12 cellular contexts compared by ENCODE assay signal in genomic region chr9:88258012-88258411, GRCh38.
DNase-seq lines count a peak whose midpoint lies in the region; ATAC-seq lines count a peak whose summit lies in the region.
"Had no signal": no experiment of that assay in that cellular context is flagged by ENCODE, and none has a peak within 500 bp of the region (broad histone marks: within the 10 kb centered on the region; RNA-seq: fewer than 3 reads in every experiment).

No MANE protein-coding gene starts in this region.

- DNase-seq in A172 (ENCODE audit: low spot score) (peak; percentile 53), NCI-H226 (peak; percentile 73), fibroblast of gingiva (ENCODE audit: low read depth) (peak; percentile 77), occipital lobe (lab: John Stamatoyannopoulos, UW) (no peak), DMS53 (lab: John Stamatoyannopoulos, UW) (no peak)
- DNase-seq in stimulated activated CD4-positive, alpha-beta T cell treated with anti-CD3 and anti-CD28 coated beads, Interleukin-2, amount 100 ng/mL, for 48 hours: no peak
- DNase-seq: activated B cell treated with CpG ODN at 0.5 μM for 24 hours, H7, NCI-H82 had no signal

- WGBS in mesodermal cell (ENCODE audit: insufficient coverage in 2 of 2), 2 experiments: 67 to 71% methylated on average over 1 of the region's 2 CpGs

- H3K9me3 ChIP-seq in mesodermal cell (ENCODE audit: control insufficient read depth, low read length): peaks cover 11% of the 10 kb centered on the region

- H3K36me3 Mint-ChIP-seq in stimulated activated memory B cell treated with anti-CD40 and anti-IgM and Interleukin-4, amounts not matched to agents 10 μg/mL and 1 μg/mL and 100 μg/mL, for 72 hours: no peaks in the 10 kb centered on the region
- H3K36me3 Mint-ChIP-seq: activated naive CD8-positive, alpha-beta T cell had no signal

- ATAC-seq in stimulated activated memory B cell treated with anti-CD40 and anti-IgM and Interleukin-4, amounts not matched to agents 10 μg/mL and 1 μg/mL and 100 μg/mL, for 72 hours: no peak

- no peak overlapping the region for H3K27ac Mint-ChIP-seq in stimulated activated memory B cell treated with anti-CD40 and anti-IgM and Interleukin-4, amounts not matched to agents 10 μg/mL and 1 μg/mL and 100 μg/mL, for 72 hours
- H3K27ac Mint-ChIP-seq: activated B cell treated with CpG ODN at 0.5 μM for 24 hours; activated naive CD8-positive, alpha-beta T cell had no signal

- H3K9me3 Mint-ChIP-seq in stimulated activated memory B cell treated with anti-CD40 and anti-IgM and Interleukin-4, amounts not matched to agents 10 μg/mL and 1 μg/mL and 100 μg/mL, for 72 hours: peaks cover 3% of the 10 kb centered on the region

- H3K36me3 ChIP-seq in mesodermal cell (ENCODE audit: control insufficient read depth, insufficient read depth, low read length): no peaks in the 10 kb centered on the region

- peaks cover 10% of the 10 kb centered on the region for H3K4me1 ChIP-seq in mesodermal cell (ENCODE audit: control insufficient read depth, insufficient read depth, low read length, poor library complexity, severe bottlenecking)

- H3K27me3 Mint-ChIP-seq in stimulated activated memory B cell treated with anti-CD40 and anti-IgM and Interleukin-4, amounts not matched to agents 10 μg/mL and 1 μg/mL and 100 μg/mL, for 72 hours: no peaks in the 10 kb centered on the region
- H3K27me3 Mint-ChIP-seq: activated B cell treated with CpG ODN at 0.5 μM for 24 hours; activated naive CD8-positive, alpha-beta T cell had no signal

- H3K4me3 Mint-ChIP-seq in stimulated activated memory B cell treated with anti-CD40 and anti-IgM and Interleukin-4, amounts not matched to agents 10 μg/mL and 1 μg/mL and 100 μg/mL, for 72 hours: no peak overlapping the region
- H3K4me3 Mint-ChIP-seq: activated B cell treated with CpG ODN at 0.5 μM for 24 hours; activated naive CD8-positive, alpha-beta T cell had no signal

- H3K4me3 ChIP-seq in mesodermal cell (ENCODE audit: extremely low read depth, insufficient read depth, low read length, poor library complexity, severe bottlenecking): no peak overlapping the region

- peak overlapping the region; percentile 63 for H3K27ac ChIP-seq in mesodermal cell (ENCODE audit: low read depth, low read length, severe bottlenecking)

- H3K4me1 Mint-ChIP-seq in stimulated activated memory B cell treated with anti-CD40 and anti-IgM and Interleukin-4, amounts not matched to agents 10 μg/mL and 1 μg/mL and 100 μg/mL, for 72 hours: no peaks in the 10 kb centered on the region

Comparison
In these comparisons a context has a peak if more than half of its experiments do, and no peak if none do; other contexts are left out.
1. DNase-seq: peak in A172 (single experiment), NCI-H226 (single experiment) and fibroblast of gingiva (single experiment); none in occipital lobe (single experiment), DMS53 (single experiment) and stimulated activated CD4-positive, alpha-beta T cell treated with anti-CD3 and anti-CD28 coated beads, Interleukin-2, amount 100 ng/mL, for 48 hours (0 of 2).